2 cellular contexts compared by ENCODE assay signal in the genomic region with DNA sequence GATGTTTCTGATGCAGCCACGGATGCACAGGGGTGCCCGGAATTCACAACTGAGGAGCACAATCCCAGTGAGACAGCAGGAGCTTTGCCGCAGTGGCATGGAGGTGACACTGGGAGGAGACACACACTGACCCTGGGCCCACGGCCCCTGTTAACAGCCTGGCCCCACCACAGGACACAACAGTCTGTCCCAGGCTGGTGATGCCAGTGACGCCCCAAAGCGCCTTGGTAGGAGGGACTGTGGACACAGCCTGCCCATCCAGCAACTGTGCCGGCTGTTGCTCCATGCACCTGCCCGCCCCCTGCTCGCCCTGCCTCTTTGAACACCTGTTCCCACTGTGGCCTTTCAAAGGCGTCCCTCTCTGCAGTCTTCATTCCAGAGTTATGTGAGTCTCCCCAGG.
A peak's percentile ranks its signal among the peaks of the same experiment; 100 is the strongest.
TF ChIP-seq lines count a peak whose summit lies in the region.

No MANE protein-coding gene starts in this region.

TF ChIP-seq in HCT116, 20 proteins besides CTCF, POLR2A, EP300 and RAD21:
- no peak for TF ChIP-seq TCF7L2 (IDR thresholded peaks at IDR 0.05; ENCODE audit: borderline replicate concordance, extremely low read depth, insufficient read depth, insufficient read length)
- TF ChIP-seq SP1 (IDR thresholded peaks at IDR 0.05; ENCODE audit: low read depth): no peak
- no peak for TF ChIP-seq ZFX (IDR thresholded peaks at IDR 0.05)
- no peak for TF ChIP-seq POLR2AphosphoS5 (IDR thresholded peaks at IDR 0.05; ENCODE audit: low read depth, low read length)
- TF ChIP-seq SRF (IDR thresholded peaks at IDR 0.05; ENCODE audit: low read depth): no peak
- TF ChIP-seq ZNF274 (IDR thresholded peaks at IDR 0.05; ENCODE audit: low read depth, low read length): no peak
- no peak for TF ChIP-seq EGR1 (IDR thresholded peaks at IDR 0.05; ENCODE audit: low read depth)
- TF ChIP-seq, protein P1, sequence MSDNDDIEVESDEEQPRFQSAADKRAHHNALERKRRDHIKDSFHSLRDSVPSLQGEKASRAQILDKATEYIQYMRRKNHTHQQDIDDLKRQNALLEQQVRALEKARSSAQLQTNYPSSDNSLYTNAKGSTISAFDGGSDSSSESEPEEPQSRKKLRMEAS (IDR thresholded peaks at IDR 0.05): no peak
- TF ChIP-seq, protein P2, sequence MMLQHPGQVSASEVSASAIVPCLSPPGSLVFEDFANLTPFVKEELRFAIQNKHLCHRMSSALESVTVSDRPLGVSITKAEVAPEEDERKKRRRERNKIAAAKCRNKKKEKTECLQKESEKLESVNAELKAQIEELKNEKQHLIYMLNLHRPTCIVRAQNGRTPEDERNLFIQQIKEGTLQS (IDR thresholded peaks at IDR 0.05): no peak

TF ChIP-seq in K562, 482 proteins besides CTCF, POLR2A, EP300 and RAD21:
- TF ChIP-seq, protein P3, sequence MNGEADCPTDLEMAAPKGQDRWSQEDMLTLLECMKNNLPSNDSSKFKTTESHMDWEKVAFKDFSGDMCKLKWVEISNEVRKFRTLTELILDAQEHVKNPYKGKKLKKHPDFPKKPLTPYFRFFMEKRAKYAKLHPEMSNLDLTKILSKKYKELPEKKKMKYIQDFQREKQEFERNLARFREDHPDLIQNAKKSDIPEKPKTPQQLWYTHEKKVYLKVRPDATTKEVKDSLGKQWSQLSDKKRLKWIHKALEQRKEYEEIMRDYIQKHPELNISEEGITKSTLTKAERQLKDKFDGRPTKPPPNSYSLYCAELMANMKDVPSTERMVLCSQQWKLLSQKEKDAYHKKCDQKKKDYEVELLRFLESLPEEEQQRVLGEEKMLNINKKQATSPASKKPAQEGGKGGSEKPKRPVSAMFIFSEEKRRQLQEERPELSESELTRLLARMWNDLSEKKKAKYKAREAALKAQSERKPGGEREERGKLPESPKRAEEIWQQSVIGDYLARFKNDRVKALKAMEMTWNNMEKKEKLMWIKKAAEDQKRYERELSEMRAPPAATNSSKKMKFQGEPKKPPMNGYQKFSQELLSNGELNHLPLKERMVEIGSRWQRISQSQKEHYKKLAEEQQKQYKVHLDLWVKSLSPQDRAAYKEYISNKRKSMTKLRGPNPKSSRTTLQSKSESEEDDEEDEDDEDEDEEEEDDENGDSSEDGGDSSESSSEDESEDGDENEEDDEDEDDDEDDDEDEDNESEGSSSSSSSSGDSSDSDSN (IDR thresholded peaks at IDR 0.05; ENCODE audit: borderline replicate concordance in 1 of 2, low read depth in 2 of 2, low read length in 2 of 2): no peak
- TF ChIP-seq PHB2 (IDR thresholded peaks at IDR 0.05; ENCODE audit: low read depth): no peak
- TF ChIP-seq HNRNPLL (IDR thresholded peaks at IDR 0.05; ENCODE audit: low read depth, low read length, poor library complexity, severe bottlenecking): no peak
- 0 out of 2 replicates have a peak, but pooled peaks have one; percentile 18 for TF ChIP-seq SMC3 (conservative IDR thresholded peaks at IDR 0.05; ENCODE audit: insufficient read depth, low read depth, low read length)
- TF ChIP-seq ELF1 (tag; IDR thresholded peaks at IDR 0.05): no peak
- TF ChIP-seq STAG1 (CRISPR knock-in tag; IDR thresholded peaks at IDR 0.05; ENCODE audit: borderline replicate concordance): peak; percentile 50; the same call in 1 of the 2 replicates
